19 cellular contexts compared by ENCODE assay signal in the genomic region with DNA sequence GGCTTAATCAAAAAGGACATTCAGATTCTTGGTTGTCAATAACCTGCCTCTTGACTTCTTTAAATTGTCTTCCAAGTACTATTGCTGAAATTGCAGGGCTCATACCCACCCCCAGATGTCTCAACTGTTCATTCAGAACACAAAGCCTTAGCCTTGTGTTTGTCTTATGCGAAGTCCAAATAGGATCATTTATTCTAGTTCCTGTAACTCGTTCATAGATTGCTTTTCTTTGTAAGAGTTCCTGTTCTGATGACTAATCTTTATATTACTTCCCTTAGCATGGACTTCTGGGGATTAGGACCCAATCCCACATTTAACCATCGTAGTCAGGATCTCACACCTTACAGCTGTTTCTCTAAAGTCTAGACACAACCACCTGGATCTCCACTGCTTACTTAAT.
DNase-seq lines count a peak whose midpoint lies in the region; ATAC-seq and TF ChIP-seq lines count a peak whose summit lies in the region.
"Had no signal": no experiment of that assay in that cellular context is flagged by ENCODE, and none has a peak within 500 bp of the region (broad histone marks: within the 10 kb centered on the region; RNA-seq: fewer than 3 reads in every experiment).

No MANE protein-coding gene starts in this region.

- DNase-seq in COLO829 (ENCODE audit: low spot score) (peak; percentile 13), RKO (ENCODE audit: low spot score) (peak; percentile 4), dermis blood vessel endothelial cell (peak; percentile 33), glomerular endothelial cell (ENCODE audit: extremely low read depth, low read depth, low spot score) (peak; percentile 27), MG63 (no peak), nucleus accumbens (lab: John Stamatoyannopoulos, UW) (no peak), endothelial cell (ENCODE audit: low spot score) (no peak)
- DNase-seq: CD4-positive, CD25-positive, alpha-beta regulatory T cell; CD8-positive, alpha-beta T cell; DMS 273 treated with DMSO at 0.1 percent for 48 hours; DMS79; EL; GDM1; GOT3; HCEC 1CT had no signal

- H3K36me3 ChIP-seq in MG63 = no peaks in the 10 kb centered on the region
- H3K36me3 ChIP-seq: BLaER1 had no signal

- H3K9me3 Mint-ChIP-seq in endothelial cell (ENCODE audit: unreplicated experiment) = no peaks in the 10 kb centered on the region
- H3K9me3 Mint-ChIP-seq: CD8-positive, alpha-beta T cell had no signal

- H3K4me3 ChIP-seq in MG63 = no peak overlapping the region
- H3K4me3 ChIP-seq: BLaER1, GM12878 had no signal

- no peak for TF ChIP-seq CTCF in endothelial cell (IDR thresholded peaks at IDR 0.05; ENCODE audit: unreplicated experiment)

- no peaks in the 10 kb centered on the region for H3K4me1 Mint-ChIP-seq in endothelial cell (ENCODE audit: unreplicated experiment)
- H3K4me1 Mint-ChIP-seq: B cell; CD4-positive, CD25-positive, alpha-beta regulatory T cell had no signal

- ATAC-seq in GM19395 (IDR thresholded peaks at IDR 0.05; ENCODE audit: unreplicated experiment) = no peak
- ATAC-seq: CD8-positive, alpha-beta T cell; GM12878 had no signal

- no peaks in the 10 kb centered on the region for H3K27me3 ChIP-seq in MG63
- H3K27me3 ChIP-seq: BLaER1 had no signal

- no peaks in the 10 kb centered on the region for H3K36me3 Mint-ChIP-seq in endothelial cell (ENCODE audit: low read depth, unreplicated experiment)
- H3K36me3 Mint-ChIP-seq: CD4-positive, CD25-positive, alpha-beta regulatory T cell; CD8-positive, alpha-beta T cell had no signal

- no peaks in the 10 kb centered on the region for H3K9me3 ChIP-seq in MG63
- H3K9me3 ChIP-seq: BLaER1 had no signal

- no peak overlapping the region for H3K4me3 Mint-ChIP-seq in endothelial cell (ENCODE audit: unreplicated experiment)
- H3K4me3 Mint-ChIP-seq: B cell; CD4-positive, CD25-positive, alpha-beta regulatory T cell; CD8-positive, alpha-beta T cell had no signal

- no peaks in the 10 kb centered on the region for H3K27me3 Mint-ChIP-seq in endothelial cell (ENCODE audit: unreplicated experiment)
- H3K27me3 Mint-ChIP-seq: B cell; CD4-positive, CD25-positive, alpha-beta regulatory T cell had no signal

- no peak overlapping the region for H3K27ac Mint-ChIP-seq in endothelial cell (ENCODE audit: unreplicated experiment)
- H3K27ac Mint-ChIP-seq: B cell; CD4-positive, CD25-positive, alpha-beta regulatory T cell; CD8-positive, alpha-beta T cell had no signal

Comparison
In these comparisons a context has a peak if more than half of its experiments do, and no peak if none do; other contexts are left out.
1. DNase-seq: peak in COLO829 (single experiment), RKO (single experiment), dermis blood vessel endothelial cell (single experiment) and glomerular endothelial cell (single experiment); none in MG63 (single experiment), nucleus accumbens (0 of 56) and endothelial cell (single experiment).